In the genomic region with DNA sequence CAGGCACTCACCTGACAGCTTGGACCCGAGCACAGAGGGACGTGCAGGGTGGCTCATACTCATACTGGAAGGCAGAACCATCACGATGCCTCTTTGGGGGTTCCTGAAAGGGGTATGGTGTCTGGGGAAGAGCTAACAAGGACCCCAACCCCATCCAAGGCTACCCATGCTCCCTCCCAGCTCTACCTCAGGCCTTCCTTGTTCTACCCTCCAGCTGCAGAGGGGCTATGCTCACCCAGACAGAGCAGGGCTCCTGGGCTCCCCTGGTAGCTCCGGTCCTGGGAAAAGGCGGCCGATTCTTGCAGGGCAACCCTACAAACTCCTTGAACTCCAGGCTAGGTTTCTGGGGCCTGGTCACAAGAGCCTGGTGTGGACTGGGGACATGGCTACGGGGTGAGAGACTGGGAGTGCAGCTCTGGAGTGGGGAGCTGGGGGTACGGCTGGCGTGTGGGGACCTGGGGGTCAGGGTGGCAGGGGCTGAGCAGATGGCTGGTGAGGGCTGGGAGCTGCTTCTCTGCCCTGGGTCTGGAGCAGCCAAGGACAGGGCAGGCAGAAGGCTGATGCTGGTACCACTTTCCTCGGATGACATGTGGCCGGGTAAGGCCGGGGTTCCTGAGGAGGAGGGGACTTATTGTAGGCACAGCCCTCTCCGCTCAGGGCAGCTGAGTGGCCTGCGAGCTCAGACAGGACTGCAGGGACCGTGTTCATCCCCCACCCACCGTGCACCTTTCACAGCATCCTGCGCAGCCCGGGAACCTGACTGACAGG, we compare ENCODE assay signal across 1 cellular context.
TF ChIP-seq lines count a peak whose summit lies in the region.

No MANE protein-coding gene starts in this region.

TF ChIP-seq in GM12878, 131 proteins besides CTCF, POLR2A, EP300 and RAD21:
- TF ChIP-seq ZNF592 (IDR thresholded peaks at IDR 0.05): no peak
- TF ChIP-seq POLR2AphosphoS5 (IDR thresholded peaks at IDR 0.05; ENCODE audit: low read length): peak; percentile 33; the same call in 1 of the 2 replicates
- TF ChIP-seq PBX3 (IDR thresholded peaks at IDR 0.05; ENCODE audit: insufficient replicate concordance, low read depth, low read length): no peak
- TF ChIP-seq FOXM1 (IDR thresholded peaks at IDR 0.05; ENCODE audit: low read depth, low read length): no peak
- TF ChIP-seq, protein P1, sequence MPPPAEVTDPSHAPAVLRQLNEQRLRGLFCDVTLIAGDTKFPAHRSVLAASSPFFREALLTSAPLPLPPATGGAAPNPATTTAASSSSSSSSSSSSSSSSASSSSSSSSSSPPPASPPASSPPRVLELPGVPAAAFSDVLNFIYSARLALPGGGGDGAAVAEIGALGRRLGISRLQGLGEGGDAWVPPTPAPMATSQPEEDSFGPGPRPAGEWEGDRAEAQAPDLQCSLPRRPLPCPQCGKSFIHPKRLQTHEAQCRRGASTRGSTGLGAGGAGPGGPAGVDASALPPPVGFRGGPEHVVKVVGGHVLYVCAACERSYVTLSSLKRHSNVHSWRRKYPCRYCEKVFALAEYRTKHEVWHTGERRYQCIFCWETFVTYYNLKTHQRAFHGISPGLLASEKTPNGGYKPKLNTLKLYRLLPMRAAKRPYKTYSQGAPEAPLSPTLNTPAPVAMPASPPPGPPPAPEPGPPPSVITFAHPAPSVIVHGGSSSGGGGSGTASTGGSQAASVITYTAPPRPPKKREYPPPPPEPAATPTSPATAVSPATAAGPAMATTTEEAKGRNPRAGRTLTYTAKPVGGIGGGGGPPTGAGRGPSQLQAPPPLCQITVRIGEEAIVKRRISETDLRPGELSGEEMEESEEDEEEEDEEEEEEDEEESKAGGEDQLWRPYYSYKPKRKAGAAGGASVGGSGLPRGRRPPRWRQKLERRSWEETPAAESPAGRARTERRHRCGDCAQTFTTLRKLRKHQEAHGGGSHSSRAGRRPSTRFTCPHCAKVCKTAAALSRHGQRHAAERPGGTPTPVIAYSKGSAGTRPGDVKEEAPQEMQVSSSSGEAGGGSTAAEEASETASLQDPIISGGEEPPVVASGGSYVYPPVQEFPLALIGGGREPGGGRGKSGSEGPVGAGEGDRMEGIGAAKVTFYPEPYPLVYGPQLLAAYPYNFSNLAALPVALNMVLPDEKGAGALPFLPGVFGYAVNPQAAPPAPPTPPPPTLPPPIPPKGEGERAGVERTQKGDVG (CRISPR knock-in tag; IDR thresholded peaks at IDR 0.05): no peak
- TF ChIP-seq EZH2 (IDR thresholded peaks at IDR 0.05; ENCODE audit: borderline replicate concordance, control insufficient read depth, low read depth, low read length): no peak
